In genomic region chr22:36470162-36470993, GRCh38 we compare ENCODE assay signal across 8 cellular contexts. TPM values are rescaled to one million over a fixed set of nuclear protein-coding genes. Genes with fewer than 3 reads are reported as not detected.
A peak's percentile ranks its signal among the peaks of the same experiment; 100 is the strongest.
DNase-seq lines count a peak whose midpoint lies in the region; ATAC-seq, FAIRE-seq and TF ChIP-seq lines count a peak whose summit lies in the region.

No MANE protein-coding gene starts in this region.

- DNase-seq in M059J (ENCODE audit: low read depth) (peak; percentile 83), T follicular helper cell (ENCODE audit: low read depth) (peak; percentile 76), cardiac septum (ENCODE audit: low spot score) (peak; percentile 92), prostate gland (ENCODE audit: low spot score) (peak; percentile 86), upper lobe of left lung (peak in 1 of 2 donors; percentile 90)
- DNase-seq in activated naive CD8-positive, alpha-beta T cell treated with anti-CD3 and anti-CD28 coated beads, Interleukin-2, amount 50 U/mL, for 24 hours = peak; percentile 79

- H3K9me3 ChIP-seq in prostate gland = no peaks in the 10 kb centered on the region
- no peaks in the 10 kb centered on the region for H3K9me3 ChIP-seq in upper lobe of left lung

- TF ChIP-seq POLR2A in prostate gland (IDR thresholded peaks at IDR 0.05) = peak; percentile 9
- TF ChIP-seq POLR2A in upper lobe of left lung (IDR thresholded peaks at IDR 0.05) = no peak

- peak; percentile 94 for FAIRE-seq in G401.6 (lab: Jason Lieb, UNC)

- H3K9me3 Mint-ChIP-seq in activated naive CD8-positive, alpha-beta T cell treated with anti-CD3 and anti-CD28 coated beads, Interleukin-2, amount 50 U/mL, for 24 hours = no peaks in the 10 kb centered on the region

- peaks cover 16% of the 10 kb centered on the region for H3K4me1 ChIP-seq in prostate gland (replicated peaks)
- H3K4me1 ChIP-seq in upper lobe of left lung = peaks cover 39 to 57% (median 52%) of the 10 kb centered on the region in 4 donors

- H3K27me3 ChIP-seq in prostate gland (replicated peaks; ENCODE audit: insufficient read depth) (no peaks in the 10 kb centered on the region), upper lobe of left lung (no peaks in the 10 kb centered on the region)

- peak overlapping the region; percentile 82 for H3K27ac ChIP-seq in prostate gland
- H3K27ac ChIP-seq in upper lobe of left lung = peak overlapping the region; percentile 25 to 95 (median 66)

- H3K4me3 ChIP-seq in prostate gland (no peak overlapping the region), upper lobe of left lung (no peak overlapping the region)

- peak; percentile 80 for ATAC-seq in activated naive CD8-positive, alpha-beta T cell treated with anti-CD3 and anti-CD28 coated beads, Interleukin-2, amount 50 U/mL, for 24 hours
- ATAC-seq in upper lobe of left lung (ENCODE audit: low FRiP score in 2 of 2) (peak; percentile 86 to 87), HG03457 (IDR thresholded peaks at IDR 0.05; ENCODE audit: unreplicated experiment) (no peak)

- H3K4me3 Mint-ChIP-seq in activated naive CD8-positive, alpha-beta T cell treated with anti-CD3 and anti-CD28 coated beads, Interleukin-2, amount 50 U/mL, for 24 hours = no peak overlapping the region

- H3K27me3 Mint-ChIP-seq in activated naive CD8-positive, alpha-beta T cell treated with anti-CD3 and anti-CD28 coated beads, Interleukin-2, amount 50 U/mL, for 24 hours = no peaks in the 10 kb centered on the region

- peak; percentile 93 to 99 (median 96) for TF ChIP-seq CTCF in prostate gland (IDR thresholded peaks at IDR 0.05)
- peak; percentile 89 to 97 (median 92) for TF ChIP-seq CTCF in upper lobe of left lung (IDR thresholded peaks at IDR 0.05)

- TF ChIP-seq EP300 in upper lobe of left lung (IDR thresholded peaks at IDR 0.05) = no peak

- H3K27ac Mint-ChIP-seq in activated naive CD8-positive, alpha-beta T cell treated with anti-CD3 and anti-CD28 coated beads, Interleukin-2, amount 50 U/mL, for 24 hours = peak overlapping the region; percentile 25

- H3K36me3 ChIP-seq in prostate gland (peaks cover 0 to 4% of the 10 kb centered on the region in 2 donors), upper lobe of left lung (peaks cover 7 to 49% (median 25%) of the 10 kb centered on the region in 4 donors)

- peaks cover 19% of the 10 kb centered on the region for H3K36me3 Mint-ChIP-seq in activated naive CD8-positive, alpha-beta T cell treated with anti-CD3 and anti-CD28 coated beads, Interleukin-2, amount 50 U/mL, for 24 hours (ENCODE audit: low read depth)

- H3K4me1 Mint-ChIP-seq in activated naive CD8-positive, alpha-beta T cell treated with anti-CD3 and anti-CD28 coated beads, Interleukin-2, amount 50 U/mL, for 24 hours = peaks cover 31% of the 10 kb centered on the region

- intact Hi-C loops in cardiac septum (cut with DNase I) (loop anchor here (2.0 kb wide), 1 partner anchor 170 kb away; no protein-coding TSS in a partner anchor), prostate gland (cut with DNase I) (loop anchor here (1.0 kb wide), 1 partner anchor 169 kb away; no protein-coding TSS in a partner anchor)

- WGBS in prostate gland = 35% methylated on average over 14 of the region's 14 CpGs
- WGBS in upper lobe of left lung, 2 donors = 44 to 47% methylated on average over 9 to 14 of the region's 14 CpGs

RNA-seq across cellular contexts. Expression of gene TXN2, which starts 11.1 kb away (rescaled TPM):
- 8.3 and 16.7 TPM in 2 replicates for total RNA-seq in M059J (2014; rRNA removed; shearing (Covaris generic))
- total RNA-seq in cardiac septum = 92.8 TPM
- total RNA-seq in prostate gland = 100 to 1,000 TPM in 1 of 2 donors, 10 to 100 TPM in 1; 74.3 to 148 TPM
- total RNA-seq in upper lobe of left lung = 10 to 100 TPM; 30.4 to 69.5 (median 53.6) TPM

RNA-seq across cellular contexts. Expression of gene FOXRED2, which starts 36.5 kb away (rescaled TPM):
- total RNA-seq in M059J (2014; rRNA removed; shearing (Covaris generic)) = 18.0 and 19.6 TPM in 2 replicates
- total RNA-seq in cardiac septum (3.8 TPM), prostate gland (10 to 100 TPM; 24.7 to 33.7 TPM), upper lobe of left lung (10 to 100 TPM in 4 of 6 donors, 1 to 10 TPM in 2; 6.0 to 27.2 (median 12.9) TPM)

RNA-seq across cellular contexts. Expression of gene EIF3D, which starts 58.6 kb away (rescaled TPM):
- total RNA-seq in M059J (2014; rRNA removed; shearing (Covaris generic)) = 283 and 399 TPM in 2 replicates
- 82.3 TPM for total RNA-seq in cardiac septum
- total RNA-seq in prostate gland = 100 to 1,000 TPM; 241 to 364 TPM
- 100 to 1,000 TPM; 125 to 202 (median 142) TPM for total RNA-seq in upper lobe of left lung
